8 cellular contexts compared by ENCODE assay signal in genomic region chr12:68612245-68612644, GRCh38. TPM values are rescaled to one million over a fixed set of nuclear protein-coding genes. Genes with fewer than 3 reads are reported as not detected.
DNase-seq lines count a peak whose midpoint lies in the region; ATAC-seq, FAIRE-seq and TF ChIP-seq lines count a peak whose summit lies in the region.

No MANE protein-coding gene starts in this region.

- peak overlapping the region; percentile 92 for H3K27ac Mint-ChIP-seq in endodermal cell

- peak overlapping the region; percentile 89 for H3K27ac ChIP-seq in DOHH2 (ENCODE audit: low read depth, low read length)
- peak overlapping the region; percentile 100 for H3K27ac ChIP-seq in Panc1 (ENCODE audit: low read length)
- no peak overlapping the region for H3K27ac ChIP-seq in endodermal cell (ENCODE audit: low read depth, low read length)
- H3K27ac ChIP-seq in pancreas = peak overlapping the region in 2 of 4 donors; percentile 92 to 95

- peaks cover 40% of the 10 kb centered on the region for H4K20me1 ChIP-seq in DOHH2 (ENCODE audit: control insufficient read depth, insufficient read depth, low read depth, low read length)

- no peaks in the 10 kb centered on the region for H3K27me3 Mint-ChIP-seq in endodermal cell (ENCODE audit: insufficient read depth)

- intact Hi-C loops in Panc1 (cut with micrococcal nuclease; ENCODE audit: unreplicated experiment) = loop anchor here (5.0 kb wide), 3 partner anchors 50 to 280 kb away; partner anchors contain the start of gene MDM1
- intact Hi-C loops in pancreas (cut with DNase I) = no loop called here

- WGBS in endodermal cell (ENCODE audit: insufficient coverage in 1 of 2, insufficient read length in 1 of 2), 2 experiments = 20 to 69% methylated on average over 1 to 5 of the region's 5 CpGs
- 10 to 18% methylated on average over 5 of the region's 5 CpGs for WGBS in pancreas, 2 donors

- peaks cover 14% of the 10 kb centered on the region for H3F3A ChIP-seq in DOHH2 (ENCODE audit: control insufficient read depth, insufficient read depth)

- TSS peak; percentile 74 for BruUV-seq in Panc1 (replicated peaks; lab: Mats Ljungman, UMichigan)

- H3K9ac ChIP-seq in endodermal cell (ENCODE audit: extremely low read depth, low read length, poor library complexity, severe bottlenecking) = peak overlapping the region; percentile 83

- peaks cover 57% of the 10 kb centered on the region for H3K4me1 ChIP-seq in DOHH2 (ENCODE audit: control insufficient read depth, low read length)
- H3K4me1 ChIP-seq in Panc1 (ENCODE audit: control insufficient read depth, insufficient read depth, low read length) = peaks cover 45% of the 10 kb centered on the region
- H3K4me1 ChIP-seq in endodermal cell (ENCODE audit: control insufficient read depth, insufficient read depth, low read length) = peaks cover 4% of the 10 kb centered on the region
- peaks cover 17 to 37% (median 26%) of the 10 kb centered on the region in 3 donors for H3K4me1 ChIP-seq in pancreas

- CTCF ChIA-PET in Panc1 (lab: Charles Lee) = no interaction called here

- no peaks in the 10 kb centered on the region for H3K27me3 ChIP-seq in DOHH2 (ENCODE audit: control insufficient read depth, low read length)
- no peaks in the 10 kb centered on the region for H3K27me3 ChIP-seq in Panc1 (ENCODE audit: control insufficient read depth, insufficient read depth, low read length)
- H3K27me3 ChIP-seq in endodermal cell (ENCODE audit: control insufficient read depth, insufficient read depth, low read length, poor library complexity, severe bottlenecking) = no peaks in the 10 kb centered on the region
- no peaks in the 10 kb centered on the region for H3K27me3 ChIP-seq in pancreas

- TF ChIP-seq CTCF in DOHH2 (IDR thresholded peaks at IDR 0.05; ENCODE audit: low read depth, low read length, poor library complexity, severe bottlenecking) (no peak), Panc1 (IDR thresholded peaks at IDR 0.05) (no peak), endodermal cell (conservative IDR thresholded peaks at IDR 0.05) (no peak), pancreas (IDR thresholded peaks at IDR 0.05) (no peak)

- H3K9me3 ChIP-seq in DOHH2 (ENCODE audit: control insufficient read depth, insufficient read depth, low read length) (no peaks in the 10 kb centered on the region), Panc1 (ENCODE audit: control insufficient read depth, insufficient read depth, low read depth, low read length) (no peaks in the 10 kb centered on the region), endodermal cell (ENCODE audit: control insufficient read depth, low read length) (no peaks in the 10 kb centered on the region), pancreas (no peaks in the 10 kb centered on the region)

- H3K9me2 ChIP-seq in DOHH2 (replicated peaks; ENCODE audit: control insufficient read depth, low read length) = no peaks in the 10 kb centered on the region

- H3K4me2 ChIP-seq in DOHH2 (ENCODE audit: low read length) = peak overlapping the region; percentile 92

- POLR2A ChIA-PET in Panc1 (lab: Charles Lee) = interaction anchor here (1.0 kb wide), 2 partner anchors 47 to 247 kb away, joined by 3 to 5 read pairs; no protein-coding TSS in a partner anchor

- FAIRE-seq in pancreas (lab: Jason Lieb, UNC) = no peak

- H3K79me2 ChIP-seq in DOHH2 (ENCODE audit: control insufficient read depth, low read length) = peaks cover 66% of the 10 kb centered on the region

- no peak for DNase-seq in Panc1 (ENCODE audit: low read depth, low spot score)
- DNase-seq in endodermal cell = no peak
- no peak for DNase-seq in pancreas
- no peak for DNase-seq in GM03348 (ENCODE audit: low spot score)

- H3K4me3 ChIP-seq in DOHH2 (ENCODE audit: low read length) = peak overlapping the region; percentile 85
- peak overlapping the region; percentile 77 to 97 for H3K4me3 ChIP-seq in Panc1 (ENCODE audit: low read depth in 2 of 2, low read length in 2 of 2)
- H3K4me3 ChIP-seq in endodermal cell (ENCODE audit: low read length) = peak overlapping the region; percentile 93
- H3K4me3 ChIP-seq in pancreas = peak overlapping the region; percentile 62 to 75 (median 70)

- peaks cover 42% of the 10 kb centered on the region for H3K4me1 Mint-ChIP-seq in endodermal cell

- H3K36me3 ChIP-seq in DOHH2 (ENCODE audit: control insufficient read depth, low read length) = peaks cover 43% of the 10 kb centered on the region
- peaks cover 6% of the 10 kb centered on the region for H3K36me3 ChIP-seq in Panc1 (ENCODE audit: control insufficient read depth, insufficient read depth, low read length)
- peaks cover 7% of the 10 kb centered on the region for H3K36me3 ChIP-seq in endodermal cell (ENCODE audit: control insufficient read depth, insufficient read depth, low read length)
- no peaks in the 10 kb centered on the region for H3K36me3 ChIP-seq in pancreas

- peaks cover 2% of the 10 kb centered on the region for H3K9me3 Mint-ChIP-seq in endodermal cell

- H3K4me3 Mint-ChIP-seq in endodermal cell = peak overlapping the region; percentile 91

- in situ Hi-C loops in Panc1 (cut with HindIII; ENCODE audit: low pct_unique_long_range_greater_than_20kb, low sequenced_read_pairs) = no loop called here

- ATAC-seq in Panc1 (no peak), pancreas (no peak), GM19395 (IDR thresholded peaks at IDR 0.05; ENCODE audit: unreplicated experiment) (no peak), HG03469 (IDR thresholded peaks at IDR 0.05; ENCODE audit: unreplicated experiment) (no peak), GM18907 (IDR thresholded peaks at IDR 0.05; ENCODE audit: unreplicated experiment) (no peak)

- H3K36me3 Mint-ChIP-seq in endodermal cell (ENCODE audit: low read depth) = peaks cover 19% of the 10 kb centered on the region

RNA-seq across cellular contexts. Expression of gene RAP1B, which starts 1.5 kb away (rescaled TPM):
- 328 TPM for total RNA-seq in Panc1 (2021; ENCODE audit: unreplicated experiment)
- polyA plus RNA-seq in Panc1 (2012; ENCODE audit: insufficient read length) = 340 TPM
- total RNA-seq in endodermal cell = 100 to 1,000 TPM; 100 to 102 TPM
- polyA plus RNA-seq in endodermal cell (2013, experiment 1 of 2) = 132 TPM
- 132 TPM for polyA plus RNA-seq in endodermal cell (2013, experiment 2 of 2)
- 10 to 100 TPM; 29.8 to 60.5 (median 37.1) TPM for total RNA-seq in pancreas
- polyA plus RNA-seq in pancreas = 10 to 100 TPM; 30.1 to 47.0 TPM
